21 cellular contexts compared by ENCODE assay signal in the genomic region with DNA sequence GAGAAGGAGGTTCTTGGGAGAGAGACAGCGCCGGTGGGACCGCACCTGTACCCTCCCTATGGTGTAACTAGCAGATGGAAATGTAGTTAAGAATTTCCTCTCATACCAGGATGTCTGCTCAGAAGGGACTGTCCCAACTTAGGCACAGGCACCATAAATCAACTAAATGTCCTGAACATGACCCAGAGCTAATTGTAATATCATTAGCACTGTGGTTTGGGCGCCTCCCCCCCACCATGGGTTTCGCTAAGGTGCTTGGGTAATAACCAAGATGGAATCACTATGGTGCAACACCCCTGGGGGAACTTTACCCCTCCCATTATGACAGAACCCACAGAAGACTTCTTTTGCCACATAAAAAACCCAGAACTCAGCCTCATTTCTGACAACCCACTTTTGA. TPM values are rescaled to one million over a fixed set of nuclear protein-coding genes. Genes with fewer than 3 reads are reported as not detected.
DNase-seq lines count a peak whose midpoint lies in the region; ATAC-seq and TF ChIP-seq lines count a peak whose summit lies in the region.
"Had no signal": no experiment of that assay in that cellular context is flagged by ENCODE, and none has a peak within 500 bp of the region (broad histone marks: within the 10 kb centered on the region; RNA-seq: fewer than 3 reads in every experiment).

No MANE protein-coding gene starts in this region.

- H3K9me2 ChIP-seq in Karpas-422 (replicated peaks; ENCODE audit: insufficient read depth, low read length): no peaks in the 10 kb centered on the region

- H2AFZ ChIP-seq in Karpas-422 (ENCODE audit: low read length) (no peak overlapping the region), OCI-LY3 (ENCODE audit: low read depth, low read length) (no peak overlapping the region)

- no peak overlapping the region for H3K4me3 ChIP-seq in Karpas-422 (ENCODE audit: low read length)
- 0 out of 2 replicates have a peak overlapping the region, but pooled peaks have one; percentile 24 for H3K4me3 ChIP-seq in OCI-LY3 (ENCODE audit: low read length)
- H3K4me3 ChIP-seq: A549, HAP-1, lung, skin epidermis, upper lobe of left lung had no signal

- peaks cover 12% of the 10 kb centered on the region for H3K4me1 ChIP-seq in Karpas-422 (ENCODE audit: low read length)
- H3K4me1 ChIP-seq in OCI-LY3 (ENCODE audit: low read length): peaks cover 14% of the 10 kb centered on the region
- H3K4me1 ChIP-seq: A549, HAP-1 had no signal

- H3K4me2 ChIP-seq in Karpas-422 (ENCODE audit: low read depth, low read length, poor library complexity, severe bottlenecking) (no peak overlapping the region), OCI-LY3 (ENCODE audit: low read length) (peak overlapping the region; percentile 9; the same call in 1 of the 2 replicates)
- H3K4me2 ChIP-seq: A549 had no signal

- no peaks in the 10 kb centered on the region for H3K79me2 ChIP-seq in Karpas-422 (ENCODE audit: low read length)
- no peaks in the 10 kb centered on the region for H3K79me2 ChIP-seq in OCI-LY3 (ENCODE audit: low read length)

- H3K9me3 ChIP-seq in Karpas-422 (ENCODE audit: low read length) (no peaks in the 10 kb centered on the region), OCI-LY3 (ENCODE audit: insufficient read depth, low read length) (no peaks in the 10 kb centered on the region; the same call in 1 of the 2 replicates)
- H3K9me3 ChIP-seq: A549, HAP-1, upper lobe of left lung had no signal

- TF ChIP-seq CTCF in OCI-LY3 (IDR thresholded peaks at IDR 0.05; ENCODE audit: low read depth, low read length): no peak

- H3K27me3 ChIP-seq in Karpas-422 (ENCODE audit: low read length) (no peaks in the 10 kb centered on the region), OCI-LY3 (ENCODE audit: low read depth, low read length) (no peaks in the 10 kb centered on the region)
- H3K27me3 ChIP-seq: brain microvascular endothelial cell, upper lobe of left lung had no signal

- no peaks in the 10 kb centered on the region for H3K4me1 Mint-ChIP-seq in activated CD4-positive, alpha-beta T cell treated with anti-CD3 and anti-CD28 coated beads, Interleukin-2, amount 10 ng/mL, durations not matched to agents 7 days and 5 days

- H3K36me3 Mint-ChIP-seq in activated CD4-positive, alpha-beta T cell treated with anti-CD3 and anti-CD28 coated beads, Interleukin-2, amount 10 ng/mL, durations not matched to agents 7 days and 5 days (ENCODE audit: low read depth): peaks cover 10% of the 10 kb centered on the region

- ATAC-seq in esophagus mucosa (peak; percentile 74), GM19328 (IDR thresholded peaks at IDR 0.05; ENCODE audit: unreplicated experiment) (no peak)
- ATAC-seq: A549 had no signal

- no peak overlapping the region for H3K4me3 Mint-ChIP-seq in activated CD4-positive, alpha-beta T cell treated with anti-CD3 and anti-CD28 coated beads, Interleukin-2, amount 10 ng/mL, durations not matched to agents 7 days and 5 days
- H3K4me3 Mint-ChIP-seq: activated T-helper 1 cell treated with anti-CD3 and anti-CD28 coated beads, Interleukin-12 subunit alpha, Interleukin-12 subunit beta, Interleukin-2, Interleukin-4 antibody, amounts not matched to agents 30 ng/mL and 10 ng/mL and 1 ng/mL, durations not matched to agents 14 hours and 24 hours and 36 hours had no signal

- DNase-seq in activated CD4-positive, alpha-beta T cell treated with anti-CD3 and anti-CD28 coated beads for 48 hours: peak; percentile 30
- no peak for DNase-seq in activated CD4-positive, alpha-beta T cell treated with anti-CD3 and anti-CD28 coated beads, Interleukin-2, amount 10 ng/mL, durations not matched to agents 7 days and 5 days
- DNase-seq in Karpas-422 (peak; percentile 40), putamen (ENCODE audit: low spot score) (no peak)
- DNase-seq in activated CD8-positive, alpha-beta memory T cell treated with anti-CD3 and anti-CD28 coated beads for 24 hours: no peak
- DNase-seq: brain microvascular endothelial cell, COR-L47, DMS79 treated with DMSO at 0.1 percent for 48 hours, IMR-90, NCI-H524, nucleus accumbens, Right ventricle myocardium superior, upper lobe of left lung had no signal

- H3K27me3 Mint-ChIP-seq in activated CD4-positive, alpha-beta T cell treated with anti-CD3 and anti-CD28 coated beads, Interleukin-2, amount 10 ng/mL, durations not matched to agents 7 days and 5 days: no peaks in the 10 kb centered on the region

- H3K36me3 ChIP-seq in Karpas-422 (ENCODE audit: insufficient read depth, low read length) (no peaks in the 10 kb centered on the region), OCI-LY3 (replicated peaks; ENCODE audit: low read depth, low read length) (peaks cover 4% of the 10 kb centered on the region)
- H3K36me3 ChIP-seq: brain microvascular endothelial cell, HAP-1, upper lobe of left lung had no signal

- no peaks in the 10 kb centered on the region for H3K9me3 Mint-ChIP-seq in activated CD4-positive, alpha-beta T cell treated with anti-CD3 and anti-CD28 coated beads, Interleukin-2, amount 10 ng/mL, durations not matched to agents 7 days and 5 days
- H3K9me3 Mint-ChIP-seq: activated T-helper 1 cell treated with anti-CD3 and anti-CD28 coated beads, Interleukin-12 subunit alpha, Interleukin-12 subunit beta, Interleukin-2, Interleukin-4 antibody, amounts not matched to agents 30 ng/mL and 10 ng/mL and 1 ng/mL, durations not matched to agents 14 hours and 24 hours and 36 hours had no signal

- POLR2A ChIA-PET in activated CD4-positive, alpha-beta T cell treated with anti-CD3 and anti-CD28 coated beads, Interleukin-2, amount 10 ng/mL, durations not matched to agents 7 days and 5 days (lab: Charles Lee): no interaction called here

- H4K20me1 ChIP-seq in Karpas-422 (ENCODE audit: insufficient read depth, low read depth, low read length): no peaks in the 10 kb centered on the region
- H4K20me1 ChIP-seq in OCI-LY3 (ENCODE audit: insufficient read depth, low read length): no peaks in the 10 kb centered on the region

- no peak overlapping the region for H3K27ac Mint-ChIP-seq in activated CD4-positive, alpha-beta T cell treated with anti-CD3 and anti-CD28 coated beads, Interleukin-2, amount 10 ng/mL, durations not matched to agents 7 days and 5 days
- H3K27ac Mint-ChIP-seq: activated T-helper 1 cell treated with anti-CD3 and anti-CD28 coated beads, Interleukin-12 subunit alpha, Interleukin-12 subunit beta, Interleukin-2, Interleukin-4 antibody, amounts not matched to agents 30 ng/mL and 10 ng/mL and 1 ng/mL, durations not matched to agents 14 hours and 24 hours and 36 hours had no signal

- H3K9ac ChIP-seq in Karpas-422 (ENCODE audit: low read length): no peak overlapping the region
- H3K9ac ChIP-seq in OCI-LY3 (ENCODE audit: low read length): no peak overlapping the region

- no peak overlapping the region for H3K27ac ChIP-seq in Karpas-422 (ENCODE audit: low read length)
- H3K27ac ChIP-seq in OCI-LY3 (ENCODE audit: low read length): no peak overlapping the region
- H3K27ac ChIP-seq: A549, brain microvascular endothelial cell, skin epidermis, upper lobe of left lung had no signal

- CTCF ChIA-PET in activated CD4-positive, alpha-beta T cell treated with anti-CD3 and anti-CD28 coated beads, Interleukin-2, amount 10 ng/mL, durations not matched to agents 7 days and 5 days (lab: Charles Lee): no interaction called here

RNA-seq across cellular contexts. Expression of a gene that starts 15.9 kb away (rescaled TPM):
- 10 to 100 TPM; 21.5 to 24.0 TPM for total RNA-seq in activated CD4-positive, alpha-beta T cell treated with anti-CD3 and anti-CD28 coated beads, Interleukin-2, amount 10 ng/mL, durations not matched to agents 7 days and 5 days
- total RNA-seq in Karpas-422 (2014; rRNA removed; shearing (Covaris generic); ENCODE audit: low replicate concordance): 16.7 and 21.6 TPM in 2 replicates
- 6.5 TPM for total RNA-seq in esophagus mucosa

Comparison
In these comparisons a context has a peak if more than half of its experiments do, and no peak if none do; other contexts are left out.
1. DNase-seq: peak in activated CD4-positive, alpha-beta T cell treated with anti-CD3 and anti-CD28 coated beads for 48 hours (single experiment) and Karpas-422 (single experiment); none in activated CD4-positive, alpha-beta T cell treated with anti-CD3 and anti-CD28 coated beads, Interleukin-2, amount 10 ng/mL, durations not matched to agents 7 days and 5 days (single experiment), activated CD8-positive, alpha-beta memory T cell treated with anti-CD3 and anti-CD28 coated beads for 24 hours (single experiment) and putamen (single experiment).